ENCODE assay signal across 1 cellular context in genomic region chr14:70255071-70256057, GRCh38.
TF ChIP-seq lines count a peak whose summit lies in the region.
"Not testable (repeated sequence)": the region's sequence is repeated elsewhere in the genome, so short reads cannot be mapped to it uniquely, and the experiment has no call there.

No MANE protein-coding gene starts in this region.

TF ChIP-seq in HepG2, 621 proteins besides CTCF, POLR2A, EP300 and RAD21 (continued from another document and continues in another):
- TF ChIP-seq, protein P1, sequence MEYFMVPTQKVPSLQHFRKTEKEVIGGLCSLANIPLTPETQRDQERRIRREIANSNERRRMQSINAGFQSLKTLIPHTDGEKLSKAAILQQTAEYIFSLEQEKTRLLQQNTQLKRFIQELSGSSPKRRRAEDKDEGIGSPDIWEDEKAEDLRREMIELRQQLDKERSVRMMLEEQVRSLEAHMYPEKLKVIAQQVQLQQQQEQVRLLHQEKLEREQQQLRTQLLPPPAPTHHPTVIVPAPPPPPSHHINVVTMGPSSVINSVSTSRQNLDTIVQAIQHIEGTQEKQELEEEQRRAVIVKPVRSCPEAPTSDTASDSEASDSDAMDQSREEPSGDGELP (IDR thresholded peaks at IDR 0.05; ENCODE audit: borderline replicate concordance, low read depth): peak; percentile 21; the same call in 1 of the 2 replicates
- TF ChIP-seq RCOR2 (CRISPR knock-in tag; IDR thresholded peaks at IDR 0.05) (peak; percentile 26; the same call in 1 of the 2 replicates), ELF3 (CRISPR knock-in tag; IDR thresholded peaks at IDR 0.05) (0 out of 2 replicates have a peak, but pooled peaks have one; percentile 11), ZBTB38 (CRISPR knock-in tag; IDR thresholded peaks at IDR 0.05) (peak; percentile 20; the same call in 1 of the 2 replicates), TAF1 (CRISPR knock-in tag; IDR thresholded peaks at IDR 0.05) (peak; percentile 30; the same call in 1 of the 2 replicates), ZFP91 (CRISPR knock-in tag; IDR thresholded peaks at IDR 0.05; ENCODE audit: borderline replicate concordance) (0 out of 2 replicates have a peak, but pooled peaks have one; percentile 23), POLR2G (IDR thresholded peaks at IDR 0.05; ENCODE audit: low read depth, low read length) (peak; percentile 43; the same call in 1 of the 2 replicates), ZBTB33 (CRISPR knock-in tag; IDR thresholded peaks at IDR 0.05) (peak; percentile 81), HMGXB3 (CRISPR knock-in tag; IDR thresholded peaks at IDR 0.05; ENCODE audit: borderline replicate concordance) (peak; percentile 90), PATZ1 (CRISPR knock-in tag; IDR thresholded peaks at IDR 0.05) (0 out of 2 replicates have a peak, but pooled peaks have one; percentile 14), ZNF687 (CRISPR knock-in tag; IDR thresholded peaks at IDR 0.05) (peak; percentile 49), SOX6 (CRISPR knock-in tag; IDR thresholded peaks at IDR 0.05) (peak; percentile 10; the same call in 1 of the 2 replicates), DR1 (CRISPR knock-in tag; IDR thresholded peaks at IDR 0.05) (0 out of 2 replicates have a peak, but pooled peaks have one; percentile 23), NFYC (CRISPR knock-in tag; IDR thresholded peaks at IDR 0.05) (peak; percentile 88), SPEN (CRISPR knock-in tag; IDR thresholded peaks at IDR 0.05; ENCODE audit: low read depth) (0 out of 2 replicates have a peak, but pooled peaks have one; percentile 28), ZNF777 (CRISPR knock-in tag; IDR thresholded peaks at IDR 0.05) (peak; percentile 38; the same call in 1 of the 2 replicates)
- TF ChIP-seq, protein P2, sequence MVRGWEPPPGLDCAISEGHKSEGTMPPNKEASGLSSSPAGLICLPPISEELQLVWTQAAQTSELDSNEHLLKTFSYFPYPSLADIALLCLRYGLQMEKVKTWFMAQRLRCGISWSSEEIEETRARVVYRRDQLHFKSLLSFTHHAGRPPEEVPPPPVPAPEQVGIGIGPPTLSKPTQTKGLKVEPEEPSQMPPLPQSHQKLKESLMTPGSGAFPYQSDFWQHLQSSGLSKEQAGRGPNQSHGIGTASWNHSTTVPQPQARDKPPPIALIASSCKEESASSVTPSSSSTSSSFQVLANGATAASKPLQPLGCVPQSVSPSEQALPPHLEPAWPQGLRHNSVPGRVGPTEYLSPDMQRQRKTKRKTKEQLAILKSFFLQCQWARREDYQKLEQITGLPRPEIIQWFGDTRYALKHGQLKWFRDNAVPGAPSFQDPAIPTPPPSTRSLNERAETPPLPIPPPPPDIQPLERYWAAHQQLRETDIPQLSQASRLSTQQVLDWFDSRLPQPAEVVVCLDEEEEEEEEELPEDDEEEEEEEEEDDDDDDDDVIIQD (CRISPR knock-in tag; IDR thresholded peaks at IDR 0.05; ENCODE audit: low read depth): peak; percentile 72; the same call in 1 of the 2 replicates
- TF ChIP-seq, protein P3, sequence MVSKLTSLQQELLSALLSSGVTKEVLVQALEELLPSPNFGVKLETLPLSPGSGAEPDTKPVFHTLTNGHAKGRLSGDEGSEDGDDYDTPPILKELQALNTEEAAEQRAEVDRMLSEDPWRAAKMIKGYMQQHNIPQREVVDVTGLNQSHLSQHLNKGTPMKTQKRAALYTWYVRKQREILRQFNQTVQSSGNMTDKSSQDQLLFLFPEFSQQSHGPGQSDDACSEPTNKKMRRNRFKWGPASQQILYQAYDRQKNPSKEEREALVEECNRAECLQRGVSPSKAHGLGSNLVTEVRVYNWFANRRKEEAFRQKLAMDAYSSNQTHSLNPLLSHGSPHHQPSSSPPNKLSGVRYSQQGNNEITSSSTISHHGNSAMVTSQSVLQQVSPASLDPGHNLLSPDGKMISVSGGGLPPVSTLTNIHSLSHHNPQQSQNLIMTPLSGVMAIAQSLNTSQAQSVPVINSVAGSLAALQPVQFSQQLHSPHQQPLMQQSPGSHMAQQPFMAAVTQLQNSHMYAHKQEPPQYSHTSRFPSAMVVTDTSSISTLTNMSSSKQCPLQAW (CRISPR knock-in tag; IDR thresholded peaks at IDR 0.05): peak; percentile 67; the same call in 1 of the 2 replicates
- TF ChIP-seq, protein P4, sequence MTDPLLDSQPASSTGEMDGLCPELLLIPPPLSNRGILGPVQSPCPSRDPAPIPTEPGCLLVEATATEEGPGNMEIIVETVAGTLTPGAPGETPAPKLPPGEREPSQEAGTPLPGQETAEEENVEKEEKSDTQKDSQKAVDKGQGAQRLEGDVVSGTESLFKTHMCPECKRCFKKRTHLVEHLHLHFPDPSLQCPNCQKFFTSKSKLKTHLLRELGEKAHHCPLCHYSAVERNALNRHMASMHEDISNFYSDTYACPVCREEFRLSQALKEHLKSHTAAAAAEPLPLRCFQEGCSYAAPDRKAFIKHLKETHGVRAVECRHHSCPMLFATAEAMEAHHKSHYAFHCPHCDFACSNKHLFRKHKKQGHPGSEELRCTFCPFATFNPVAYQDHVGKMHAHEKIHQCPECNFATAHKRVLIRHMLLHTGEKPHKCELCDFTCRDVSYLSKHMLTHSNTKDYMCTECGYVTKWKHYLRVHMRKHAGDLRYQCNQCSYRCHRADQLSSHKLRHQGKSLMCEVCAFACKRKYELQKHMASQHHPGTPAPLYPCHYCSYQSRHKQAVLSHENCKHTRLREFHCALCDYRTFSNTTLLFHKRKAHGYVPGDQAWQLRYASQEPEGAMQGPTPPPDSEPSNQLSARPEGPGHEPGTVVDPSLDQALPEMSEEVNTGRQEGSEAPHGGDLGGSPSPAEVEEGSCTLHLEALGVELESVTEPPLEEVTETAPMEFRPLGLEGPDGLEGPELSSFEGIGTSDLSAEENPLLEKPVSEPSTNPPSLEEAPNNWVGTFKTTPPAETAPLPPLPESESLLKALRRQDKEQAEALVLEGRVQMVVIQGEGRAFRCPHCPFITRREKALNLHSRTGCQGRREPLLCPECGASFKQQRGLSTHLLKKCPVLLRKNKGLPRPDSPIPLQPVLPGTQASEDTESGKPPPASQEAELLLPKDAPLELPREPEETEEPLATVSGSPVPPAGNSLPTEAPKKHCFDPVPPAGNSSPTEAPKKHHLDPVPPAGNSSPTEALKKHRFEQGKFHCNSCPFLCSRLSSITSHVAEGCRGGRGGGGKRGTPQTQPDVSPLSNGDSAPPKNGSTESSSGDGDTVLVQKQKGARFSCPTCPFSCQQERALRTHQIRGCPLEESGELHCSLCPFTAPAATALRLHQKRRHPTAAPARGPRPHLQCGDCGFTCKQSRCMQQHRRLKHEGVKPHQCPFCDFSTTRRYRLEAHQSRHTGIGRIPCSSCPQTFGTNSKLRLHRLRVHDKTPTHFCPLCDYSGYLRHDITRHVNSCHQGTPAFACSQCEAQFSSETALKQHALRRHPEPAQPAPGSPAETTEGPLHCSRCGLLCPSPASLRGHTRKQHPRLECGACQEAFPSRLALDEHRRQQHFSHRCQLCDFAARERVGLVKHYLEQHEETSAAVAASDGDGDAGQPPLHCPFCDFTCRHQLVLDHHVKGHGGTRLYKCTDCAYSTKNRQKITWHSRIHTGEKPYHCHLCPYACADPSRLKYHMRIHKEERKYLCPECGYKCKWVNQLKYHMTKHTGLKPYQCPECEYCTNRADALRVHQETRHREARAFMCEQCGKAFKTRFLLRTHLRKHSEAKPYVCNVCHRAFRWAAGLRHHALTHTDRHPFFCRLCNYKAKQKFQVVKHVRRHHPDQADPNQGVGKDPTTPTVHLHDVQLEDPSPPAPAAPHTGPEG (CRISPR knock-in tag; IDR thresholded peaks at IDR 0.05): 0 out of 2 replicates have a peak, but pooled peaks have one; percentile 7
- not testable (repeated sequence) for TF ChIP-seq SOX6 (IDR thresholded peaks at IDR 0.05)
